ENCODE assay signal across 20 cellular contexts in the genomic region with DNA sequence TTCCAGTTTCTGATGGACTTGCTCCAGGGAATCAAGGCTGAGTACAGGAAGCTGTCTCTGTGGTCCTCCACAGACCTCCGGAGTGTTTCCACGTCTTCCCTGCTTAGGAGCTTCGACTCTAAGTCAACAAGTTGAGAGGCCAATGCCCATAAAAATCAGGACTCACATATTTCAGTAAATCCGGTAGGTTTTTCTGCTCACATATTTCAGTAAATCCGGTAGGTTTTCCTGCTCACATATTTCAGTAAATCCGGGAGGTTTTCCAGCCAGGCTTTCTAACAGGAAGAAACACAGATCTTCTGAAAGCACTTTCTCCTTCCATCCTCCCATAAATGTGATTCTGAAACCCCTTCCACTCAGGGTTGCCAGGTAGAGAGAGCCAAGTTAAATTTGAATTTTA.
A peak's percentile ranks its signal among the peaks of the same experiment; 100 is the strongest.
DNase-seq lines count a peak whose midpoint lies in the region; ATAC-seq, FAIRE-seq and TF ChIP-seq lines count a peak whose summit lies in the region.
"Had no signal": no experiment of that assay in that cellular context is flagged by ENCODE, and none has a peak within 500 bp of the region (broad histone marks: within the 10 kb centered on the region; RNA-seq: fewer than 3 reads in every experiment).

No MANE protein-coding gene starts in this region.

- no peaks in the 10 kb centered on the region for H3K9me1 ChIP-seq in K562 (ENCODE audit: control insufficient read depth, insufficient read depth, low read length)

- no peak for FAIRE-seq in K562 (lab: Jason Lieb, UNC)
- FAIRE-seq: GM12892, HTR-8/SVneo had no signal

- WGBS in K562 (ENCODE audit: insufficient coverage, low coverage, missing lambda C conversion rate), result under 1% methylated on average over 6 of the region's 6 CpGs
- WGBS in hepatocyte (ENCODE audit: low lambda C conversion rate, missing lambda C conversion rate), result 19% methylated on average over 6 of the region's 6 CpGs

- H3K9me3 ChIP-seq in HEK293 (ENCODE audit: control insufficient read depth, insufficient read depth, low read depth, low read length) (no peaks in the 10 kb centered on the region), K562 (replicated peaks; ENCODE audit: control insufficient read depth, insufficient read depth, low read depth, low read length) (no peaks in the 10 kb centered on the region), hepatocyte (ENCODE audit: low read depth) (no peaks in the 10 kb centered on the region)

- no peak for TF ChIP-seq EP300 in K562 (IDR thresholded peaks at IDR 0.05; ENCODE audit: low read length)

- H3K27ac ChIP-seq in HEK293 (ENCODE audit: extremely low read depth, low read depth, low read length), result no peak overlapping the region
- H3K27ac ChIP-seq in K562 (ENCODE audit: extremely low read depth, low read depth, low read length), result no peak overlapping the region
- H3K27ac ChIP-seq in hepatocyte, result peak overlapping the region; percentile 41

- in situ Hi-C loops in K562 (cut with MboI), result no loop called here

- BruUV-seq in K562 (replicated peaks; lab: Mats Ljungman, UMichigan), result no TSS peak

- no peak for DNase-seq in K562 (ENCODE audit: extremely low read depth in 1 of 4, low spot score in 3 of 4)
- peak; percentile 55 for DNase-seq in hepatocyte (ENCODE audit: low spot score)
- DNase-seq in lung microvascular endothelial cell (ENCODE audit: low read depth in 2 of 2), result peak; percentile 7 to 9
- no peak for DNase-seq in CD14-positive monocyte (ENCODE audit: low spot score)
- no peak for DNase-seq in NCI-H1930 (lab: John Stamatoyannopoulos, UW)
- no peak for DNase-seq in medulla oblongata (ENCODE audit: extremely low spot score)
- DNase-seq: AML-193; CD4-positive, CD25-positive, alpha-beta regulatory T cell; DND-41; GDM1; NCI-H1092; NCI-H1694 treated with DMSO at 0.1 percent for 48 hours; NCI-H2171; NCI-H510A; NCI-H82 had no signal

- TF ChIP-seq CTCF in HEK293 (tag by site-specific recombination; IDR thresholded peaks at IDR 0.05), result no peak
- no peak for TF ChIP-seq CTCF in K562 (IDR thresholded peaks at IDR 0.05 in 2 of 3, conservative IDR thresholded peaks at IDR 0.05 in 1 of 3; ENCODE audit: insufficient read depth in 2 of 3, low read depth in 1 of 3, low read length in 3 of 3)
- no peak for TF ChIP-seq CTCF in hepatocyte (IDR thresholded peaks at IDR 0.05; ENCODE audit: poor library complexity)
- no peak for TF ChIP-seq CTCF in CD14-positive monocyte (IDR thresholded peaks at IDR 0.05)

- no peak overlapping the region for H3K9ac ChIP-seq in K562 (ENCODE audit: insufficient read depth in 1 of 2, low read depth in 2 of 2, low read length in 2 of 2)

- peaks cover 0 to 5% (median 4%) of the 10 kb centered on the region in 3 donors for H3K27me3 Mint-ChIP-seq in CD14-positive monocyte (ENCODE audit: low read depth in 3 of 3)

- ATAC-seq in K562 (no peak), HG03439 (IDR thresholded peaks at IDR 0.05; ENCODE audit: unreplicated experiment) (no peak)
- ATAC-seq: GM23338 had no signal

- H3K79me2 ChIP-seq in K562 (ENCODE audit: control insufficient read depth, insufficient read depth, low read length) (no peaks in the 10 kb centered on the region), hepatocyte (no peaks in the 10 kb centered on the region)

- TF ChIP-seq RAD21 in K562 (CRISPR knock-in tag; conservative IDR thresholded peaks at IDR 0.05 in 1 of 2, IDR thresholded peaks at IDR 0.05 in 1 of 2), result no peak

- H3K27ac Mint-ChIP-seq in CD14-positive monocyte, result no peak overlapping the region
- H3K27ac Mint-ChIP-seq: CD4-positive, CD25-positive, alpha-beta regulatory T cell; GM23338 had no signal

- H2AFZ ChIP-seq in K562 (ENCODE audit: low read depth, low read length) (no peak overlapping the region), hepatocyte (no peak overlapping the region)
- H2AFZ ChIP-seq: GM23338 had no signal

- H3K4me1 ChIP-seq in HEK293 (ENCODE audit: control insufficient read depth, insufficient read depth, low read length) (no peaks in the 10 kb centered on the region), K562 (replicated peaks in 1 of 2; ENCODE audit: control insufficient read depth in 2 of 2, insufficient read depth in 2 of 2, low read length in 2 of 2) (no peaks in the 10 kb centered on the region), hepatocyte (ENCODE audit: insufficient read depth) (peaks cover 10% of the 10 kb centered on the region)

- H3K9me2 ChIP-seq in hepatocyte (replicated peaks; ENCODE audit: insufficient read depth), result no peaks in the 10 kb centered on the region

- H3K4me1 Mint-ChIP-seq in CD14-positive monocyte, result no peaks in the 10 kb centered on the region
- H3K4me1 Mint-ChIP-seq: CD4-positive, CD25-positive, alpha-beta regulatory T cell had no signal

- POLR2A ChIA-PET in HEK293 (lab: Yijun Ruan, JAX), result no interaction called here
- POLR2A ChIA-PET in K562 (lab: Yijun Ruan, JAX), result no interaction called here

- H4K20me1 ChIP-seq in K562 (replicated peaks; ENCODE audit: control insufficient read depth, insufficient read depth, low read length), result 0 out of 2 replicates have a peak, but pooled peaks cover 6% of the 10 kb centered on the region
- H4K20me1 ChIP-seq in hepatocyte (ENCODE audit: insufficient read depth, poor library complexity, severe bottlenecking), result no peaks in the 10 kb centered on the region

- CTCF ChIA-PET in HEK293 (lab: Yijun Ruan, JAX), result no interaction called here
- CTCF ChIA-PET in K562 (lab: Yijun Ruan, JAX; ENCODE audit: low intra/inter-chr PET ratio), result no interaction called here

- H3K27me3 ChIP-seq in K562 (ENCODE audit: control insufficient read depth in 2 of 2, insufficient read depth in 2 of 2, low read length in 2 of 2) (peaks cover 8 to 49% of the 10 kb centered on the region in 2 experiments), hepatocyte (no peaks in the 10 kb centered on the region)

- no peak overlapping the region for H3K4me2 ChIP-seq in K562 (ENCODE audit: insufficient read depth, low read length)
- H3K4me2 ChIP-seq in hepatocyte, result peak overlapping the region; percentile 51
- H3K4me2 ChIP-seq: GM23338 had no signal

- peaks cover 0 to 8% (median 3%) of the 10 kb centered on the region in 7 donors for H3K9me3 Mint-ChIP-seq in CD14-positive monocyte

- no peak for TF ChIP-seq POLR2A in K562 (conservative IDR thresholded peaks at IDR 0.05)

- H3K4me3 ChIP-seq in HEK293 (ENCODE audit: low read depth, low read length), result no peak overlapping the region
- no peak overlapping the region for H3K4me3 ChIP-seq in K562
- no peak overlapping the region for H3K4me3 ChIP-seq in hepatocyte
- H3K4me3 ChIP-seq: GM23338 had no signal

- H3K4me3 Mint-ChIP-seq in CD14-positive monocyte, result no peak overlapping the region
- H3K4me3 Mint-ChIP-seq: CD4-positive, CD25-positive, alpha-beta regulatory T cell; GM23338 had no signal

- H3K36me3 ChIP-seq in HEK293 (ENCODE audit: control insufficient read depth in 2 of 2, insufficient read depth in 1 of 2, low read length in 2 of 2) (no peaks in the 10 kb centered on the region), K562 (ENCODE audit: control insufficient read depth, insufficient read depth, low read length) (no peaks in the 10 kb centered on the region), hepatocyte (replicated peaks; ENCODE audit: insufficient read depth, low read depth) (no peaks in the 10 kb centered on the region)

- no peaks in the 10 kb centered on the region for H3K36me3 Mint-ChIP-seq in CD14-positive monocyte
- H3K36me3 Mint-ChIP-seq: CD4-positive, CD25-positive, alpha-beta regulatory T cell had no signal

- intact Hi-C loops in K562 (cut with micrococcal nuclease), result no loop called here
- intact Hi-C loops in CD14-positive monocyte (cut with micrococcal nuclease), result no loop called here

TF ChIP-seq in HEK293, 187 proteins besides CTCF, POLR2A, EP300 and RAD21:
- TF ChIP-seq ZNF623 (tag by site-specific recombination; IDR thresholded peaks at IDR 0.05) (no peak), SCRT2 (tag by site-specific recombination; IDR thresholded peaks at IDR 0.05) (peak; percentile 50)

TF ChIP-seq in K562, 482 proteins besides CTCF, POLR2A, EP300 and RAD21 (continues in another document):
- TF ChIP-seq SMAD1 (IDR thresholded peaks at IDR 0.05; ENCODE audit: low read depth, low read length, partially characterized antibody) (no peak), LCOR (CRISPR knock-in tag; IDR thresholded peaks at IDR 0.05) (no peak)

Comparison
In these comparisons a context has a peak if more than half of its experiments do, and no peak if none do; other contexts are left out.
1. DNase-seq: peak in hepatocyte (single experiment) and lung microvascular endothelial cell (2 of 2); none in K562 (0 of 4), CD14-positive monocyte (single experiment), NCI-H1930 (0 of 2) and medulla oblongata (single experiment).